Comparison of ENCODE assay signal across 23 cellular contexts in the genomic region with DNA sequence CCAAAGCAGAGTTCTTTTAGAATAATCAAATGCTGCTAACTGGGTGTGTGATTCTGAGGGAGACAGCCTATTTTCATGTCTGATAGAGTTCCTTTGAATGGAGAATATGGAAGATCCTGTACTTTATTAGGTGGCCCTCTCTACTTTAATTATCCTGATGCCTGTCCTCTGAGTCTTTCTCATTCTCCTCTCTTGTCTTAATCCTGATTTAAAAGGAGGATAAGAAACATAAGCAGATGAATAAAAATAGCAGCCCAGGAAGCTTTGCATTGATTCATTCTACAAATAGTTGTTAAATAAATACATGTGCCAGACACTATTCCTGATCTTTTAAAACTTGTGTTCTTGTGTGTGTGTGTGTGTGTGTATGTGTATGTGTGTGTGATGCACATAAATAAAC.
DNase-seq lines count a peak whose midpoint lies in the region; ATAC-seq and TF ChIP-seq lines count a peak whose summit lies in the region.
"Had no signal": no experiment of that assay in that cellular context is flagged by ENCODE, and none has a peak within 500 bp of the region (broad histone marks: within the 10 kb centered on the region; RNA-seq: fewer than 3 reads in every experiment).

No MANE protein-coding gene starts in this region.

- TF ChIP-seq POLR2A in esophagus muscularis mucosa (IDR thresholded peaks at IDR 0.05; ENCODE audit: low read depth) = no peak

- H3K4me1 Mint-ChIP-seq in HFFc6 (ENCODE audit: low read depth) (peaks cover 70% of the 10 kb centered on the region), nephron (peaks cover 43% of the 10 kb centered on the region), immature natural killer cell (no peaks in the 10 kb centered on the region)
- H3K4me1 Mint-ChIP-seq: activated CD4-positive, alpha-beta T cell treated with anti-CD3 and anti-CD28 coated beads, Interleukin-2, amount 10 ng/mL, durations not matched to agents 24 days and 14 days; naive thymus-derived CD8-positive, alpha-beta T cell had no signal

- no peak for TF ChIP-seq EP300 in esophagus muscularis mucosa (IDR thresholded peaks at IDR 0.05)

- H3K27ac ChIP-seq in ACC112 (ENCODE audit: low read depth, low read length) (peak overlapping the region; percentile 80), esophagus muscularis mucosa (replicated peaks in 1 of 4) (peak overlapping the region; percentile 74 to 83 (median 78))
- H3K27ac ChIP-seq: C4-2B, cardiac muscle cell, dorsolateral prefrontal cortex had no signal

- H3K27me3 ChIP-seq in ACC112 (ENCODE audit: insufficient read depth, low read length) (no peaks in the 10 kb centered on the region), esophagus muscularis mucosa (no peaks in the 10 kb centered on the region)
- H3K27me3 ChIP-seq: cardiac muscle cell, dorsolateral prefrontal cortex had no signal

- H3K9me3 Mint-ChIP-seq in HFFc6 (no peaks in the 10 kb centered on the region), nephron (peaks cover 4% of the 10 kb centered on the region), immature natural killer cell (peaks cover 0 to 2% (median 0%) of the 10 kb centered on the region in 6 donors)
- H3K9me3 Mint-ChIP-seq: activated CD4-positive, alpha-beta T cell treated with anti-CD3 and anti-CD28 coated beads, Interleukin-2, amount 10 ng/mL, durations not matched to agents 24 days and 14 days; naive thymus-derived CD8-positive, alpha-beta T cell had no signal

- DNase-seq in HFFc6 = peak; percentile 62
- no peak for DNase-seq in esophagus muscularis mucosa (ENCODE audit: extremely low spot score)
- DNase-seq in immature natural killer cell = no peak
- DNase-seq in NCI-H526 treated with DMSO at 0.1 percent for 48 hours (lab: John Stamatoyannopoulos, UW) = no peak
- DNase-seq: activated CD4-positive, alpha-beta T cell treated with anti-CD3 and anti-CD28 coated beads, Interleukin-2, amount 10 ng/mL, durations not matched to agents 24 days and 14 days; dorsolateral prefrontal cortex; erythroblast; head of caudate nucleus; naive thymus-derived CD8-positive, alpha-beta T cell; NCI-H2029; NCI-H510A; posterior cingulate gyrus; stimulated activated CD4-positive, alpha-beta T cell treated with anti-CD3 and anti-CD28 coated beads, Interleukin-12 subunit alpha, Interleukin-12 subunit beta, amount 100 ng/mL, for 4 hours; stimulated activated CD8-positive, alpha-beta memory T cell treated with anti-CD3 and anti-CD28 coated beads, Interleukin-4, amount 100 ng/mL, for 48 hours; substantia nigra had no signal

- peak overlapping the region; percentile 53 for H3K27ac Mint-ChIP-seq in HFFc6
- H3K27ac Mint-ChIP-seq in nephron = peak overlapping the region in 2 of 3 experiments; percentile 88 to 90
- H3K27ac Mint-ChIP-seq in immature natural killer cell = no peak overlapping the region
- H3K27ac Mint-ChIP-seq: activated CD4-positive, alpha-beta T cell treated with anti-CD3 and anti-CD28 coated beads, Interleukin-2, amount 10 ng/mL, durations not matched to agents 24 days and 14 days; naive thymus-derived CD8-positive, alpha-beta T cell had no signal

- H3K36me3 ChIP-seq in ACC112 (ENCODE audit: insufficient read depth, low read length) (no peaks in the 10 kb centered on the region), esophagus muscularis mucosa (no peaks in the 10 kb centered on the region)
- H3K36me3 ChIP-seq: cardiac muscle cell, HAP-1 had no signal

- H3K4me3 ChIP-seq in ACC112 (ENCODE audit: low read depth, low read length) = no peak overlapping the region
- H3K4me3 ChIP-seq in esophagus muscularis mucosa = no peak overlapping the region
- H3K4me3 ChIP-seq: cardiac muscle cell, dorsolateral prefrontal cortex, HAP-1, K562 had no signal

- peak overlapping the region; percentile 74 for H3K4me3 Mint-ChIP-seq in HFFc6
- H3K4me3 Mint-ChIP-seq in nephron = no peak overlapping the region
- H3K4me3 Mint-ChIP-seq in immature natural killer cell = no peak overlapping the region
- H3K4me3 Mint-ChIP-seq: activated CD4-positive, alpha-beta T cell treated with anti-CD3 and anti-CD28 coated beads, Interleukin-2, amount 10 ng/mL, durations not matched to agents 24 days and 14 days; naive thymus-derived CD8-positive, alpha-beta T cell had no signal

- TF ChIP-seq CTCF in HFFc6 (IDR thresholded peaks at IDR 0.05) (no peak), esophagus muscularis mucosa (IDR thresholded peaks at IDR 0.05) (no peak), nephron (IDR thresholded peaks at IDR 0.05; ENCODE audit: unreplicated experiment in 3 of 3) (no peak)

- H3K36me3 Mint-ChIP-seq in HFFc6 (ENCODE audit: low read depth) = peaks cover 9% of the 10 kb centered on the region
- H3K36me3 Mint-ChIP-seq in nephron (ENCODE audit: low read depth) = no peaks in the 10 kb centered on the region
- H3K36me3 Mint-ChIP-seq in immature natural killer cell = no peaks in the 10 kb centered on the region
- H3K36me3 Mint-ChIP-seq: naive thymus-derived CD8-positive, alpha-beta T cell had no signal

- no peaks in the 10 kb centered on the region for H3K9me3 ChIP-seq in esophagus muscularis mucosa
- H3K9me3 ChIP-seq: HAP-1 had no signal

- no peaks in the 10 kb centered on the region for H3K27me3 Mint-ChIP-seq in HFFc6 (ENCODE audit: insufficient read depth)
- H3K27me3 Mint-ChIP-seq in nephron (ENCODE audit: low read depth) = peaks cover 3% of the 10 kb centered on the region
- peaks cover 2 to 3% (median 2%) of the 10 kb centered on the region in 3 donors for H3K27me3 Mint-ChIP-seq in immature natural killer cell (ENCODE audit: low read depth in 3 of 3)
- H3K27me3 Mint-ChIP-seq: activated CD4-positive, alpha-beta T cell treated with anti-CD3 and anti-CD28 coated beads, Interleukin-2, amount 10 ng/mL, durations not matched to agents 24 days and 14 days had no signal

- H3K79me2 ChIP-seq in ACC112 (ENCODE audit: control insufficient read depth, insufficient read depth, low read length, unreplicated experiment) = no peaks in the 10 kb centered on the region

- ATAC-seq in GM19328 (IDR thresholded peaks at IDR 0.05; ENCODE audit: unreplicated experiment) (no peak), HG02610 (IDR thresholded peaks at IDR 0.05; ENCODE audit: unreplicated experiment) (no peak)
- ATAC-seq: K562; naive thymus-derived CD8-positive, alpha-beta T cell had no signal

- H2AFZ ChIP-seq in ACC112 (ENCODE audit: low read length, unreplicated experiment) = no peak overlapping the region

- intact Hi-C loops in esophagus muscularis mucosa (cut with DNase I) = loop anchor here (5.0 to 10.0 kb wide), 2 partner anchors 241 to 387 kb away; a partner anchor contains a TSS

- H3K4me1 ChIP-seq in ACC112 (ENCODE audit: control insufficient read depth, insufficient read depth, low read length, unreplicated experiment) = peaks cover 47% of the 10 kb centered on the region
- peaks cover 15 to 67% (median 57%) of the 10 kb centered on the region in 4 donors for H3K4me1 ChIP-seq in esophagus muscularis mucosa

Comparison
In these comparisons a context has a peak if more than half of its experiments do, and no peak if none do; other contexts are left out.
1. H3K27ac Mint-ChIP-seq: peak in HFFc6 (single experiment) and nephron (2 of 3); none in immature natural killer cell (0 of 6).